ENCODE assay signal across 8 cellular contexts in genomic region chr13:28753208-28753892, GRCh38. TPM values are rescaled to one million over a fixed set of nuclear protein-coding genes. Genes with fewer than 3 reads are reported as not detected.
A peak's percentile ranks its signal among the peaks of the same experiment; 100 is the strongest.
DNase-seq lines count a peak whose midpoint lies in the region; ATAC-seq, FAIRE-seq and TF ChIP-seq lines count a peak whose summit lies in the region.

No MANE protein-coding gene starts in this region.

- peaks cover 12% of the 10 kb centered on the region for H3K4me1 Mint-ChIP-seq in stimulated activated naive CD8-positive, alpha-beta T cell treated with anti-CD3 and anti-CD28 coated beads, Interleukin-15, Interleukin-2, amounts not matched to agents 100 ng/mL and 50 ng/mL, for 24 hours (ENCODE audit: low read depth)

- 16 to 17% methylated on average over 5 of the region's 5 CpGs for WGBS in aorta, 2 donors

- H3K9ac ChIP-seq in keratinocyte (ENCODE audit: control insufficient read depth, extremely low read depth, insufficient read depth, low read length), result no peak overlapping the region

- no peaks in the 10 kb centered on the region for H3K9me3 ChIP-seq in keratinocyte (ENCODE audit: control insufficient read depth, low read depth, low read length)
- no peaks in the 10 kb centered on the region for H3K9me3 ChIP-seq in aorta (ENCODE audit: control insufficient read depth, low read length)

- H3K27me3 Mint-ChIP-seq in stimulated activated naive CD8-positive, alpha-beta T cell treated with anti-CD3 and anti-CD28 coated beads, Interleukin-15, Interleukin-2, amounts not matched to agents 100 ng/mL and 50 ng/mL, for 24 hours, result no peaks in the 10 kb centered on the region

- no peaks in the 10 kb centered on the region for H4K20me1 ChIP-seq in keratinocyte (ENCODE audit: control insufficient read depth, extremely low read depth, insufficient read depth, low read length)

- peak overlapping the region; percentile 23 for H2AFZ ChIP-seq in keratinocyte (ENCODE audit: control insufficient read depth, low read length)

- H3K36me3 ChIP-seq in keratinocyte (ENCODE audit: control insufficient read depth in 2 of 2, extremely low read depth in 1 of 2, insufficient read depth in 2 of 2, low read length in 2 of 2) (no peaks in the 10 kb centered on the region), aorta (ENCODE audit: control insufficient read depth in 1 of 2, insufficient read depth in 2 of 2, low read length in 1 of 2) (no peaks in the 10 kb centered on the region)

- H3K4me1 ChIP-seq in keratinocyte (ENCODE audit: control insufficient read depth, extremely low read depth, insufficient read depth, low read length) (peaks cover 11% of the 10 kb centered on the region), aorta (ENCODE audit: control insufficient read depth in 1 of 2, insufficient read depth in 2 of 2, low read length in 2 of 2) (no peaks in the 10 kb centered on the region)

- H3K9me3 Mint-ChIP-seq in stimulated activated naive CD8-positive, alpha-beta T cell treated with anti-CD3 and anti-CD28 coated beads, Interleukin-15, Interleukin-2, amounts not matched to agents 100 ng/mL and 50 ng/mL, for 24 hours, result peaks cover 8% of the 10 kb centered on the region

- peak; percentile 80 for FAIRE-seq in keratinocyte (lab: Jason Lieb, UNC)

- no peaks in the 10 kb centered on the region for H3K9me1 ChIP-seq in keratinocyte (ENCODE audit: control insufficient read depth, extremely low read depth, insufficient read depth, low read length)

- peak overlapping the region in 1 of 3 experiments; percentile 11 for H3K4me3 ChIP-seq in keratinocyte (ENCODE audit: control insufficient read depth in 2 of 3, extremely low read depth in 1 of 3, insufficient read depth in 2 of 3, low read depth in 1 of 3, low read length in 3 of 3)
- H3K4me3 ChIP-seq in aorta (ENCODE audit: low read length in 2 of 2), result no peak overlapping the region

- H3K4me2 ChIP-seq in keratinocyte (ENCODE audit: control insufficient read depth, extremely low read depth, insufficient read depth, low read depth, low read length), result peak overlapping the region; percentile 41

- H3K27ac Mint-ChIP-seq in stimulated activated naive CD8-positive, alpha-beta T cell treated with anti-CD3 and anti-CD28 coated beads, Interleukin-15, Interleukin-2, amounts not matched to agents 100 ng/mL and 50 ng/mL, for 24 hours, result peak overlapping the region; percentile 17

- H3K4me3 Mint-ChIP-seq in stimulated activated naive CD8-positive, alpha-beta T cell treated with anti-CD3 and anti-CD28 coated beads, Interleukin-15, Interleukin-2, amounts not matched to agents 100 ng/mL and 50 ng/mL, for 24 hours, result no peak overlapping the region

- TF ChIP-seq CTCF in keratinocyte (optimal IDR thresholded peaks at IDR 0.05 in 1 of 3, IDR thresholded peaks at IDR 0.05 in 1 of 3, conservative IDR thresholded peaks at IDR 0.05 in 1 of 3; ENCODE audit: extremely low read depth in 1 of 3, insufficient read depth in 2 of 3, low read length in 3 of 3), result peak; percentile 20 to 28 (median 26)

- dilution Hi-C loops in keratinocyte (cut with MboI; ENCODE audit: extremely low pct_ligation_motif_present, low sequenced_read_pairs), result no loop called here

- intact Hi-C loops in aorta (cut with DNase I), result loop anchor here (2.0 to 5.0 kb wide), 3 partner anchors 36 to 39 kb away; partner anchors contain the start of gene SLC46A3 (in 2 of the 2)

- DNase-seq in stimulated activated naive CD8-positive, alpha-beta T cell treated with anti-CD3 and anti-CD28 coated beads, Interleukin-15, Interleukin-2, amounts not matched to agents 100 U/mL and 50 U/mL, for 24 hours, result no peak
- DNase-seq in astrocyte of the hippocampus (ENCODE audit: low read depth, low spot score), result peak; percentile 78
- peak; percentile 57 for DNase-seq in keratinocyte (ENCODE audit: low read depth, low spot score)
- DNase-seq in aorta, result peak; percentile 79 to 86
- DNase-seq in putamen (ENCODE audit: low spot score), result no peak
- no peak for DNase-seq in central memory CD4-positive, alpha-beta T cell

- H3K27me3 ChIP-seq in keratinocyte (ENCODE audit: control insufficient read depth, extremely low read depth, insufficient read depth, low read length) (no peaks in the 10 kb centered on the region), aorta (ENCODE audit: control insufficient read depth in 1 of 2, insufficient read depth in 2 of 2, low read length in 1 of 2) (no peaks in the 10 kb centered on the region)

- ATAC-seq in stimulated activated naive CD8-positive, alpha-beta T cell treated with anti-CD3 and anti-CD28 coated beads, Interleukin-15, Interleukin-2, amounts not matched to agents 100 U/mL and 50 U/mL, for 24 hours, result no peak
- ATAC-seq in aorta (ENCODE audit: low FRiP score) (peak; percentile 86), GM18511 (IDR thresholded peaks at IDR 0.05; ENCODE audit: unreplicated experiment) (no peak)

- H3K36me3 Mint-ChIP-seq in stimulated activated naive CD8-positive, alpha-beta T cell treated with anti-CD3 and anti-CD28 coated beads, Interleukin-15, Interleukin-2, amounts not matched to agents 100 ng/mL and 50 ng/mL, for 24 hours (ENCODE audit: low read depth), result no peaks in the 10 kb centered on the region

- no peaks in the 10 kb centered on the region for H3K79me2 ChIP-seq in keratinocyte (ENCODE audit: control insufficient read depth, insufficient read depth, low read length)

- H3K27ac ChIP-seq in keratinocyte (ENCODE audit: control insufficient read depth, insufficient read depth, low read length), result peak overlapping the region; percentile 23
- H3K27ac ChIP-seq in aorta (ENCODE audit: low read depth in 1 of 2, low read length in 2 of 2), result peak overlapping the region in 1 of 2 donors; percentile 82

RNA-seq across cellular contexts. Expression of gene SLC46A3, which starts 34.6 kb away (rescaled TPM):
- polyA plus RNA-seq in keratinocyte (10.6 to 14.3 TPM (median 14.1 TPM) in 3 replicates), aorta (1 to 10 TPM; 7.6 to 9.3 TPM)
- 0.84 TPM for polyA plus RNA-seq in keratinocyte (2011; ENCODE audit: low read depth)
- polyA plus RNA-seq in keratinocyte (2011; cell fraction: cytosol; rRNA removed), result 6.1 and 12.6 TPM in 2 replicates
- polyA plus RNA-seq in keratinocyte (2011; cell fraction: nucleus; rRNA removed), result 28.5 and 40.0 TPM in 2 replicates
- 1.9 and 7.6 TPM in 2 replicates for polyA plus RNA-seq in keratinocyte (2012; ENCODE audit: low replicate concordance)
- polyA minus RNA-seq in keratinocyte, result 4.5 to 11.3 TPM (median 8.1 TPM) in 3 replicates
- 8.1 TPM for polyA minus RNA-seq in keratinocyte (2011; cell fraction: cytosol; rRNA and poly(A)+ RNA removed)
- 21.6 and 27.1 TPM in 2 replicates for polyA minus RNA-seq in keratinocyte (2011; cell fraction: nucleus; rRNA and poly(A)+ RNA removed)
- 10 to 100 TPM in 1 of 2 donors, 1 to 10 TPM in 1; 6.7 to 15.1 TPM for total RNA-seq in aorta

Comparison
In these comparisons a context has a peak if more than half of its experiments do, and no peak if none do; other contexts are left out.
1. DNase-seq: peak in astrocyte of the hippocampus (single experiment), keratinocyte (single experiment) and aorta (2 of 2); none in stimulated activated naive CD8-positive, alpha-beta T cell treated with anti-CD3 and anti-CD28 coated beads, Interleukin-15, Interleukin-2, amounts not matched to agents 100 U/mL and 50 U/mL, for 24 hours (single experiment), putamen (single experiment) and central memory CD4-positive, alpha-beta T cell (single experiment).